Comparison of ENCODE assay signal across 17 cellular contexts in the genomic region with DNA sequence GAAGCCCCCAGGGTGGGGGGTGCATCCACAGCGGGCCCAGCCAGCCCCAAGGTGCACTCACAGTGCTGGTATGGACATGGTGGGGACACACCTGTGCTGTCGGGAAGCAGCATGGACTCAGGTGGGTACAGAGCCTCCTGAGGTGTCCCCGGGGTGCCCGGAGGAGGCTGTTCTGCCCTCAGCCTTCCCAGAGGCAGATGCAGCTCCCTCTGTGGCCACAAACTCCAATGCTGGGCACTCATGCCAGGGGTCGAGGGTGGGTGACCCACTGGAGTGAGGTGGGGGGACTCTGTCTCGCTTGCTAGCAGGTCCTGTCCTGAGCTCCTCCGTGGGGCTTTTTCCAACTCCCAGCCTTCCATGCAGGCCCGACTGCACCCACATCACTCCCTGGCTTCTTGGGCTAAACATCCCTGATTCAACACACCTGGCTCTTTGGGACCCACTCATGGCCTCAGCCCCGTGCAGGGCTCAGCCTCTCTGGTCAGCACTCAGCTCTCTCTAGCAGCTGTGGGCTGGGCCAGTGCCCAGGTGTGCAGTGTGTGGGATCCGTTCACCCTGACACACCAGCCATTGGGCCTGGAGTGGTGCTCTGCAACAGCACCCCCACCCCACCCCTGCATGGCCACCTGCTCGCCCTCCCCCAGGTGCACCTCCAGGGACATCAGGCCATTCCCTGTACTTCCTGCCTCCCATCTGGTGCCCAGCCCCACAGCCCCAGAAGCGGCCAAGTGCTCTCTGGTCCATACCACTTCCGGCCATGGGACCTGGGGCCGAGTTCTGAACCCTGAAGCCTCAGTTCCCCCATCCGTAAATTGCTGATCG. TPM values are rescaled to one million over a fixed set of nuclear protein-coding genes. Genes with fewer than 3 reads are reported as not detected.
DNase-seq lines count a peak whose midpoint lies in the region; ATAC-seq, FAIRE-seq and TF ChIP-seq lines count a peak whose summit lies in the region.
"Had no signal": no experiment of that assay in that cellular context is flagged by ENCODE, and none has a peak within 500 bp of the region (broad histone marks: within the 10 kb centered on the region; RNA-seq: fewer than 3 reads in every experiment).

No MANE protein-coding gene starts in this region.

- TF ChIP-seq CTCF in ascending aorta (IDR thresholded peaks at IDR 0.05) (no peak), thoracic aorta (IDR thresholded peaks at IDR 0.05) (no peak)

- H3K36me3 ChIP-seq in ascending aorta (peaks cover 15 to 32% of the 10 kb centered on the region in 2 donors), muscle layer of colon (ENCODE audit: insufficient read depth, low read length) (peaks cover 3% of the 10 kb centered on the region), thoracic aorta (peaks cover 10% of the 10 kb centered on the region)
- H3K36me3 ChIP-seq: BLaER1, suprapubic skin had no signal

- FAIRE-seq in HTR-8/SVneo (lab: Jason Lieb, UNC), result peak; percentile 13

- DNase-seq in HTR-8/SVneo (ENCODE audit: insufficient read length, low spot score) (no peak), ascending aorta (ENCODE audit: low spot score in 2 of 2) (peak in 1 of 2 donors; percentile 61), thoracic aorta (ENCODE audit: low spot score) (no peak), SW 1271 (lab: John Stamatoyannopoulos, UW) (no peak), SIG-M5 treated with dmso at 0.1 percent for 504 hours (lab: John Stamatoyannopoulos, UW; ENCODE audit: unreplicated experiment) (no peak)
- DNase-seq: activated CD4-positive, alpha-beta memory T cell treated with anti-CD3 and anti-CD28 coated beads, Interleukin-2, amount 10 ng/mL, durations not matched to agents 7 days and 5 days; cerebellar nuclear complex; NCI-H2029; NCI-H524 treated with DMSO at 0.1 percent for 48 hours; OCI-M1; stimulated activated CD4-positive, alpha-beta T cell treated with anti-CD3 and anti-CD28 coated beads, Interleukin-2, amount 100 ng/mL, for 48 hours had no signal

- H3K4me1 ChIP-seq in ascending aorta, result peaks cover 31 to 60% of the 10 kb centered on the region in 2 donors
- H3K4me1 ChIP-seq in muscle layer of colon (ENCODE audit: insufficient read depth, low read length), result peaks cover 86% of the 10 kb centered on the region
- H3K4me1 ChIP-seq in thoracic aorta (ENCODE audit: control insufficient read depth in 1 of 2, low read depth in 2 of 2), result peaks cover 39 to 88% of the 10 kb centered on the region in 2 donors

- H3K27me3 ChIP-seq in ascending aorta, result no peaks in the 10 kb centered on the region
- H3K27me3 ChIP-seq in muscle layer of colon (ENCODE audit: control insufficient read depth in 1 of 2, insufficient read depth in 2 of 2, low read length in 2 of 2), result no peaks in the 10 kb centered on the region
- no peaks in the 10 kb centered on the region for H3K27me3 ChIP-seq in thoracic aorta (replicated peaks; ENCODE audit: insufficient read depth)
- H3K27me3 ChIP-seq: BLaER1, right atrium auricular region had no signal

- H3K27ac ChIP-seq in ascending aorta (peak overlapping the region; percentile 75 to 98), muscle layer of colon (ENCODE audit: low read depth, low read length) (peak overlapping the region; percentile 80), thoracic aorta (peak overlapping the region; percentile 90 to 91)
- H3K27ac ChIP-seq: BLaER1, suprapubic skin had no signal

- no peak overlapping the region for H3K4me3 ChIP-seq in ascending aorta
- H3K4me3 ChIP-seq in muscle layer of colon (ENCODE audit: low read depth in 1 of 2, low read length in 2 of 2), result peak overlapping the region; percentile 8 to 24
- H3K4me3 ChIP-seq in thoracic aorta, result no peak overlapping the region
- H3K4me3 ChIP-seq: BLaER1, right atrium auricular region, suprapubic skin had no signal

- no peak overlapping the region for H3K9ac ChIP-seq in muscle layer of colon (ENCODE audit: low read length)
- H3K9ac ChIP-seq: BLaER1 had no signal

- intact Hi-C loops in ascending aorta (cut with DNase I), result no loop called here

- H3K9me3 ChIP-seq in ascending aorta, result no peaks in the 10 kb centered on the region
- no peaks in the 10 kb centered on the region for H3K9me3 ChIP-seq in muscle layer of colon (ENCODE audit: low read length)
- no peaks in the 10 kb centered on the region for H3K9me3 ChIP-seq in thoracic aorta
- H3K9me3 ChIP-seq: BLaER1, right atrium auricular region, suprapubic skin had no signal

- no peak for ATAC-seq in thoracic aorta (ENCODE audit: insufficient number of reproducible peaks, low FRiP score, low read depth)
- no peak for ATAC-seq in HG03442 (IDR thresholded peaks at IDR 0.05; ENCODE audit: unreplicated experiment)

RNA-seq across cellular contexts. Expression of a gene that starts 16.0 kb away (rescaled TPM):
- 191 TPM for total RNA-seq in ascending aorta
- 100 to 1,000 TPM; 246 to 525 TPM for total RNA-seq in thoracic aorta
- total RNA-seq: lung microvascular endothelial cell had no signal

Comparison
In these comparisons a context has a peak if more than half of its experiments do, and no peak if none do; other contexts are left out.
1. H3K4me3 ChIP-seq: peak in muscle layer of colon (2 of 2); none in ascending aorta (0 of 2) and thoracic aorta (single experiment).
2. Peak in every context shown above with its lines, with median percentiles within 50 percentile points of each other: H3K27ac ChIP-seq.